ENCODE assay signal across 1 cellular context in the genomic region with DNA sequence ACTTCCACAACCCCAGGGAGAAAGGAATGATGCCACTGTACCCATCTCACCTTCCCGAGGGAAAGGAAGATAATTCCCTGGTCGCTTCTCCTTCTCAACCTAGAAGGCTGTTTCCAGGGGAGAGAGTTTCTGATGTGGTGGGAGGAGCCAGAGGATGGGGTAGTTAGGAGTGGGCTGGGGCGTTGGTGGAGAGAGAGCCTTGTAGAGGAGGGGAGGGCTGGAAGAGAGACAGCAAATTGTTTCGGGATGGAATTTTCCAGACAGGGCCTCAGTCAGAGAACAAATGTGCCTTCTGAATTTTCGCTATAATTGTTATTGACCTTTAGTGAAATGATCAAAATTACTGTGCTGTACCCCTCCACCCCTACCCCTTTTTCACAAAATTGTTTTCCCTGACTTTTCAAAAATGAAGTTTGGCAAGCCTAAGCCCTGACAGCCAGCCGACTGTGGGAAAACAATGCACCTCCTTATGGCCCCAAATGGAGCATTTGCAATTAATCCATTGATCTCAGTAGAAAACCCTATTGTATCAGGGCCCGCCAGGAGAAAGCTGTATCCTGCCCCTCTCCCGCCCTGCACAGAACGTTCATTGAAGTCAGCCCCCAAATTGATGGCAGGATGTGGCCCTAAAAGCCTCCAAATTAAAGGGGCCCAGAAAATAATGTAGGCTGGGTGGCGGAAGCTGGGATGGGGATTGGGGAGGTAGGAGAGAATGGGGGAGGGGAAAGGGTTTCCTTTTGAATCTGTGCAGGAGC.
TF ChIP-seq lines count a peak whose summit lies in the region.

No MANE protein-coding gene starts in this region.

TF ChIP-seq in SK-N-SH treated with all-trans-retinoic acid at 6 μM for 48 hours, 23 proteins besides CTCF, POLR2A, EP300 and RAD21 (continued from another document):
- TF ChIP-seq ZFP3 (CRISPR knock-in tag; IDR thresholded peaks at IDR 0.05), result no peak
